3 cellular contexts compared by ENCODE assay signal in genomic region chr20:44776977-44777376, GRCh38.
TF ChIP-seq lines count a peak whose summit lies in the region.

No MANE protein-coding gene starts in this region.

TF ChIP-seq in GM23338, 12 proteins besides CTCF, POLR2A, EP300 and RAD21 (continues in another document):
- TF ChIP-seq ZNF114 (CRISPR knock-in tag; IDR thresholded peaks at IDR 0.05) (no peak), EZH2 (IDR thresholded peaks at IDR 0.05; ENCODE audit: low read depth, unreplicated experiment) (no peak), ETS1 (IDR thresholded peaks at IDR 0.05) (no peak), ZNF462 (CRISPR knock-in tag; IDR thresholded peaks at IDR 0.05) (no peak)

TF ChIP-seq in GM12878, 131 proteins besides CTCF, POLR2A, EP300 and RAD21:
- TF ChIP-seq REST (IDR thresholded peaks at IDR 0.05; ENCODE audit: low read depth, low read length): peak; percentile 89
- TF ChIP-seq TCF3 (IDR thresholded peaks at IDR 0.05; ENCODE audit: borderline replicate concordance, insufficient read depth, low read depth, low read length): no peak

TF ChIP-seq in liver, 16 proteins besides CTCF, POLR2A, EP300 and RAD21:
- TF ChIP-seq MAX (IDR thresholded peaks at IDR 0.05): no peak
- peak; percentile 97 for TF ChIP-seq REST (IDR thresholded peaks at IDR 0.05)
